In the genomic region with DNA sequence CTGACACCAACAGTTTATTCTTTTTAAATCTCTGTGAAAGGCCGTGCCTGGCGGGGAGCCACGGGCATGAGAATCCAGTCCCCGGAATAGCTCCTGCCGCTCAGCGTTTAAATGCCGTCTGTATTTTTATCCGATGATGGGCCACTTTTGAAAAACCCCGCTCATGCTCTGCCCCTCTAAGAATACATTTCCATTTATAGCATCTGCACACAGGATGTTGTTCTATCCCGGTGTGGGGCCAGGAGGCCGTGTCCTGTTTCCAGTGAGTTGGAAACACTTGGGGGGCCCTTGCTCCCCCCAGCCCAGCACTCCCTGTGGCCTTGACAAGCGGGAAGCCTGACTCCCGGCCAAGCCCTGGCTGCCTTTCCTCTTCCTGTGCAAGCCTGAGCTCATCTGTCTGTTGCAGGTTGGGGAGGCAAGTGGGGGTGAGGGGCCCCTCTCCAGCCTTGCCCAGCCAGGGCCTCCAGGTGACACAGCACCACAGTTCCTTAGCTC, we compare ENCODE assay signal across 3 cellular contexts.
TF ChIP-seq lines count a peak whose summit lies in the region.

No MANE protein-coding gene starts in this region.

TF ChIP-seq in IMR-90, 13 proteins besides CTCF, POLR2A, EP300 and RAD21:
- TF ChIP-seq MAZ (IDR thresholded peaks at IDR 0.05; ENCODE audit: borderline replicate concordance, low read depth, low read length) (0 out of 2 replicates have a peak, but pooled peaks have one; percentile 6), MAFK (IDR thresholded peaks at IDR 0.05; ENCODE audit: low read depth, low read length) (no peak)

TF ChIP-seq in H1, 55 proteins besides CTCF, POLR2A, EP300 and RAD21:
- no peak for TF ChIP-seq CBX5 (IDR thresholded peaks at IDR 0.05; ENCODE audit: low read depth, low read length)

TF ChIP-seq in HEK293T, 16 proteins besides CTCF, POLR2A, EP300 and RAD21:
- no peak for TF ChIP-seq FOXM1 (IDR thresholded peaks at IDR 0.05; ENCODE audit: borderline replicate concordance)
- no peak for TF ChIP-seq BHLHE40 (IDR thresholded peaks at IDR 0.05; ENCODE audit: borderline replicate concordance)
- TF ChIP-seq ELF4 (IDR thresholded peaks at IDR 0.05): no peak
